19 cellular contexts compared by ENCODE assay signal in genomic region chr10:97757471-97757870, GRCh38. TPM values are rescaled to one million over a fixed set of nuclear protein-coding genes. Genes with fewer than 3 reads are reported as not detected.
DNase-seq lines count a peak whose midpoint lies in the region; ATAC-seq, FAIRE-seq and TF ChIP-seq lines count a peak whose summit lies in the region.
"Had no signal": no experiment of that assay in that cellular context is flagged by ENCODE, and none has a peak within 500 bp of the region (broad histone marks: within the 10 kb centered on the region; RNA-seq: fewer than 3 reads in every experiment).

No MANE protein-coding gene starts in this region.

- no peaks in the 10 kb centered on the region for H3K79me2 ChIP-seq in GM12878 (ENCODE audit: control insufficient read depth, insufficient read depth, low read length)

- no peak overlapping the region for H3K4me2 ChIP-seq in GM12878 (ENCODE audit: control insufficient read depth, insufficient read depth)

- no peak for FAIRE-seq in GM12878 (lab: Jason Lieb, UNC)
- no peak for FAIRE-seq in kidney (lab: Jason Lieb, UNC)
- no peak for FAIRE-seq in HTR-8/SVneo (lab: Jason Lieb, UNC)
- FAIRE-seq: A204.1, D721Med, H1 had no signal

- no peaks in the 10 kb centered on the region for H3K4me1 ChIP-seq in right cardiac atrium (ENCODE audit: control insufficient read depth, insufficient read depth, low read length)
- no peaks in the 10 kb centered on the region for H3K4me1 ChIP-seq in GM12878 (ENCODE audit: control insufficient read depth, insufficient read depth, low read length)
- no peaks in the 10 kb centered on the region for H3K4me1 ChIP-seq in kidney (ENCODE audit: control insufficient read depth in 1 of 2, insufficient read depth in 1 of 2, low read depth in 1 of 2, low read length in 2 of 2)
- H3K4me1 ChIP-seq: Caco-2, HAP-1 had no signal

- SMC1A ChIA-PET in GM12878 (lab: Charles Lee; ENCODE audit: uncharacterized antibody, unreplicated experiment), result no interaction called here

- peaks cover 26 to 40% of the 10 kb centered on the region in 2 experiments for H3K36me3 ChIP-seq in GM12878 (ENCODE audit: control insufficient read depth in 2 of 2, insufficient read depth in 2 of 2, low read length in 1 of 2)
- H3K36me3 ChIP-seq in kidney (ENCODE audit: control insufficient read depth in 1 of 2, insufficient read depth in 2 of 2, low read length in 2 of 2), result peaks cover 25 to 56% of the 10 kb centered on the region in 2 donors

- H4K20me1 ChIP-seq in GM12878 (ENCODE audit: control insufficient read depth, insufficient read depth), result no peaks in the 10 kb centered on the region; the same call in 1 of the 2 replicates

- H3K9ac ChIP-seq in GM12878 (ENCODE audit: control insufficient read depth, insufficient read depth, low read length) (no peak overlapping the region), kidney (ENCODE audit: low read length in 2 of 2) (no peak overlapping the region)

- in situ Hi-C loops in GM12878 (cut with MboI), result no loop called here

- CTCF ChIA-PET in GM12878 (lab: Yijun Ruan, JAX), result no interaction called here

- H3K27ac ChIP-seq in right cardiac atrium (ENCODE audit: low read length) (no peak overlapping the region), GM12878 (ENCODE audit: control insufficient read depth, insufficient read depth) (no peak overlapping the region), kidney (ENCODE audit: low read depth in 2 of 2, low read length in 2 of 2) (no peak overlapping the region)
- H3K27ac ChIP-seq: C4-2B had no signal

- TF ChIP-seq CTCF in GM12878 (IDR thresholded peaks at IDR 0.05 in 2 of 3, conservative IDR thresholded peaks at IDR 0.05 in 1 of 3; ENCODE audit: control insufficient read depth in 2 of 3, extremely low read depth in 1 of 3, insufficient read depth in 1 of 3, low read depth in 3 of 3, low read length in 3 of 3) (no peak), kidney (IDR thresholded peaks at IDR 0.05; ENCODE audit: borderline replicate concordance, extremely low read depth, insufficient read depth) (no peak)

- H3K27me3 ChIP-seq in right cardiac atrium (ENCODE audit: control insufficient read depth, insufficient read depth) (no peaks in the 10 kb centered on the region), GM12878 (replicated peaks in 1 of 2; ENCODE audit: control insufficient read depth in 2 of 2, insufficient read depth in 2 of 2, low read length in 1 of 2) (no peaks in the 10 kb centered on the region)

- TF ChIP-seq EP300 in GM12878 (IDR thresholded peaks at IDR 0.05; ENCODE audit: borderline replicate concordance in 1 of 2, control insufficient read depth in 1 of 2, low read depth in 2 of 2, low read length in 2 of 2), result no peak

- no peak for ATAC-seq in Right ventricle myocardium inferior
- no peak for ATAC-seq in right cardiac atrium
- no peak for ATAC-seq in GM12878

- POLR2A ChIA-PET in GM12878 (lab: Charles Lee), result interaction anchor here (0.7 kb wide), 1 partner anchor 445 kb away, joined by 6 read pairs; no protein-coding TSS in a partner anchor

- DNase-seq in Right ventricle myocardium inferior (ENCODE audit: missing footprints) (peak; percentile 18), right cardiac atrium (no peak), GM12878 (ENCODE audit: low read depth, low spot score) (no peak), kidney (peak; percentile 33), HPDE6-E6E7 (ENCODE audit: extremely low spot score) (no peak), DMS79 treated with DMSO at 0.1 percent for 48 hours (lab: John Stamatoyannopoulos, UW) (no peak), HTR-8/SVneo (ENCODE audit: insufficient read length, low spot score) (no peak)
- DNase-seq: ACHN; AML-193; CD4-positive, alpha-beta T cell; GF-D8 had no signal

- no peak overlapping the region for H2AFZ ChIP-seq in GM12878 (ENCODE audit: control insufficient read depth, low read depth, low read length)

- RAD21 ChIA-PET in GM12878 (lab: Charles Lee; ENCODE audit: unreplicated experiment), result no interaction called here

- TF ChIP-seq RAD21 in GM12878 (IDR thresholded peaks at IDR 0.05; ENCODE audit: insufficient read depth, low read depth, low read length), result no peak

- H3K9me3 ChIP-seq in right cardiac atrium (ENCODE audit: control insufficient read depth, low read length), result no peaks in the 10 kb centered on the region
- H3K9me3 ChIP-seq in GM12878 (replicated peaks; ENCODE audit: control insufficient read depth, insufficient read depth, low read length), result no peaks in the 10 kb centered on the region
- H3K9me3 ChIP-seq in kidney (ENCODE audit: control insufficient read depth in 1 of 2, low read length in 2 of 2), result no peaks in the 10 kb centered on the region
- H3K9me3 ChIP-seq: Caco-2, HAP-1 had no signal

- 82% methylated on average over 6 of the region's 6 CpGs for WGBS in right cardiac atrium
- WGBS in GM12878 (ENCODE audit: insufficient coverage, insufficient replicate concordance, low lambda C conversion rate, missing lambda C conversion rate), result 84% methylated on average over 6 of the region's 6 CpGs

- intact Hi-C loops in Right ventricle myocardium inferior (cut with DNase I), result no loop called here
- intact Hi-C loops in right cardiac atrium (cut with DNase I), result loop anchor here in 3 of 4 donors (5.0 to 10.0 kb wide), 3 partner anchors 107 to 287 kb away; no protein-coding TSS in a partner anchor
- intact Hi-C loops in GM12878 (cut with micrococcal nuclease; ENCODE audit: unreplicated experiment), result no loop called here
- intact Hi-C loops in kidney (cut with DNase I), result no loop called here

- 0 out of 2 replicates have a peak, but pooled peaks have one; percentile 8 for TF ChIP-seq POLR2A in GM12878 (IDR thresholded peaks at IDR 0.05; ENCODE audit: low read depth, low read length)

- H3K4me3 ChIP-seq in right cardiac atrium (ENCODE audit: low read length) (no peak overlapping the region), GM12878 (no peak overlapping the region), kidney (ENCODE audit: low read length in 2 of 2) (no peak overlapping the region)
- H3K4me3 ChIP-seq: HAP-1 had no signal

- BruUV-seq in GM12878 (replicated peaks; lab: Mats Ljungman, UMichigan), result no TSS peak

RNA-seq across cellular contexts. Expression of gene SFRP5, which starts 14.3 kb away (rescaled TPM):
- total RNA-seq in Right ventricle myocardium inferior (2.5 TPM), right cardiac atrium (100 to 1,000 TPM; 110 to 191 (median 168) TPM), GM12878 (2014; rRNA removed) (not detected in 2 replicates), GM12878 (2014; rRNA removed; fragmentation: Illumina TruSeq; extraction: Trizol) (not detected in 2 replicates), GM12878 (2021) (0.11 TPM in 1 of 2 replicates, not detected in the other), kidney (0.31 TPM)
- polyA plus RNA-seq in right cardiac atrium (110 TPM), GM12878 (2011; rRNA removed) (not detected in 2 replicates), GM12878 (2014; fragmentation: Illumina TruSeq; extraction: Trizol) (not detected in 2 replicates), GM12878 (2014; fragmentation: Nextera tagmentation; extraction: Ambion mirVana) (not detected), GM12878 (2014; rRNA removed) (not detected in 2 replicates), GM12878 (2016; fragmentation: Nextera tagmentation; extraction: Ambion mirVana) (not detected), kidney (ENCODE audit: insufficient read depth, low read depth, low replicate concordance) (0.22 TPM)
- total RNA-seq in GM12878 (2013; cell fraction: nucleolus; rRNA removed), result not detected in 2 replicates
- polyA plus RNA-seq in GM12878 (2011; ENCODE audit: low read depth), result not detected
- polyA plus RNA-seq in GM12878 (2011; cell fraction: cytosol; rRNA removed), result not detected in 2 replicates
- polyA plus RNA-seq in GM12878 (2011; cell fraction: nucleus; rRNA removed), result not detected in 2 replicates
- polyA plus RNA-seq in GM12878 (2012), result not detected in 2 replicates
- not detected in 2 replicates for polyA minus RNA-seq in GM12878 (2011; rRNA and poly(A)+ RNA removed)
- polyA minus RNA-seq in GM12878 (2011; cell fraction: cytosol; rRNA and poly(A)+ RNA removed), result not detected in 2 replicates
- not detected in 2 replicates for polyA minus RNA-seq in GM12878 (2011; cell fraction: nucleus; rRNA and poly(A)+ RNA removed)
- total RNA-seq: CD4-positive, alpha-beta T cell; HT-29 had no signal
- polyA plus RNA-seq: BJ had no signal

RNA-seq across cellular contexts. Expression of gene ZFYVE27, which starts 20.5 kb away (rescaled TPM):
- total RNA-seq in Right ventricle myocardium inferior, result 11.7 TPM
- total RNA-seq in right cardiac atrium, result 10 to 100 TPM; 14.8 to 20.6 (median 17.7) TPM
- 16.0 TPM for polyA plus RNA-seq in right cardiac atrium
- 105 and 111 TPM in 2 replicates for total RNA-seq in GM12878 (2013; cell fraction: nucleolus; rRNA removed)
- 25.7 and 28.9 TPM in 2 replicates for total RNA-seq in GM12878 (2014; rRNA removed)
- 14.5 and 16.4 TPM in 2 replicates for total RNA-seq in GM12878 (2014; rRNA removed; fragmentation: Illumina TruSeq; extraction: Trizol)
- total RNA-seq in GM12878 (2021), result 23.7 and 25.3 TPM in 2 replicates
- polyA plus RNA-seq in GM12878 (2011; ENCODE audit: low read depth), result 10.4 TPM
- polyA plus RNA-seq in GM12878 (2011; rRNA removed), result 20.3 and 28.2 TPM in 2 replicates
- 26.9 and 33.5 TPM in 2 replicates for polyA plus RNA-seq in GM12878 (2011; cell fraction: cytosol; rRNA removed)
- polyA plus RNA-seq in GM12878 (2011; cell fraction: nucleus; rRNA removed), result 117 TPM in 2 replicates
- 18.7 and 19.2 TPM in 2 replicates for polyA plus RNA-seq in GM12878 (2012)
- polyA plus RNA-seq in GM12878 (2014; fragmentation: Illumina TruSeq; extraction: Trizol), result 11.1 and 16.6 TPM in 2 replicates
- polyA plus RNA-seq in GM12878 (2014; fragmentation: Nextera tagmentation; extraction: Ambion mirVana), result 1 to 10 TPM; 1.1 to 1.3 TPM
- polyA plus RNA-seq in GM12878 (2014; rRNA removed), result 26.2 and 26.3 TPM in 2 replicates
- 10 to 100 TPM; 20.8 to 22.1 TPM for polyA plus RNA-seq in GM12878 (2016; fragmentation: Nextera tagmentation; extraction: Ambion mirVana)
- 21.9 and 42.0 TPM in 2 replicates for polyA minus RNA-seq in GM12878 (2011; rRNA and poly(A)+ RNA removed)
- polyA minus RNA-seq in GM12878 (2011; cell fraction: cytosol; rRNA and poly(A)+ RNA removed), result 7.0 and 12.7 TPM in 2 replicates
- polyA minus RNA-seq in GM12878 (2011; cell fraction: nucleus; rRNA and poly(A)+ RNA removed), result 46.1 and 55.0 TPM in 2 replicates
- 34.4 TPM for total RNA-seq in kidney
- polyA plus RNA-seq in kidney (ENCODE audit: insufficient read depth, low read depth, low replicate concordance), result 23.3 TPM

RNA-seq across cellular contexts. Expression of gene MARVELD1, which starts 43.9 kb away (rescaled TPM):
- 8.9 TPM for total RNA-seq in Right ventricle myocardium inferior
- total RNA-seq in right cardiac atrium, result 10 to 100 TPM; 17.3 to 27.8 (median 21.6) TPM
- polyA plus RNA-seq in right cardiac atrium, result 10.6 TPM
- 4.2 and 6.0 TPM in 2 replicates for total RNA-seq in GM12878 (2013; cell fraction: nucleolus; rRNA removed)
- total RNA-seq in GM12878 (2014; rRNA removed), result 2.8 TPM in 2 replicates
- total RNA-seq in GM12878 (2014; rRNA removed; fragmentation: Illumina TruSeq; extraction: Trizol), result 2.6 and 3.5 TPM in 2 replicates
- 7.4 and 8.4 TPM in 2 replicates for total RNA-seq in GM12878 (2021)
- polyA plus RNA-seq in GM12878 (2011; ENCODE audit: low read depth), result 1.2 TPM
- polyA plus RNA-seq in GM12878 (2011; rRNA removed), result 0.32 and 0.54 TPM in 2 replicates
- polyA plus RNA-seq in GM12878 (2011; cell fraction: cytosol; rRNA removed), result 0.50 and 0.79 TPM in 2 replicates
- polyA plus RNA-seq in GM12878 (2011; cell fraction: nucleus; rRNA removed), result 1.3 and 1.5 TPM in 2 replicates
- 1.5 and 2.2 TPM in 2 replicates for polyA plus RNA-seq in GM12878 (2012)
- polyA plus RNA-seq in GM12878 (2014; fragmentation: Illumina TruSeq; extraction: Trizol), result 8.1 and 10.0 TPM in 2 replicates
- polyA plus RNA-seq in GM12878 (2014; fragmentation: Nextera tagmentation; extraction: Ambion mirVana), result 1 to 10 TPM; 2.8 TPM
- 6.0 and 7.0 TPM in 2 replicates for polyA plus RNA-seq in GM12878 (2014; rRNA removed)
- 1 to 10 TPM; 2.7 to 3.6 TPM for polyA plus RNA-seq in GM12878 (2016; fragmentation: Nextera tagmentation; extraction: Ambion mirVana)
- polyA minus RNA-seq in GM12878 (2011; rRNA and poly(A)+ RNA removed), result 0.15 and 0.21 TPM in 2 replicates
- 0.40 and 0.73 TPM in 2 replicates for polyA minus RNA-seq in GM12878 (2011; cell fraction: cytosol; rRNA and poly(A)+ RNA removed)
- polyA minus RNA-seq in GM12878 (2011; cell fraction: nucleus; rRNA and poly(A)+ RNA removed), result 0.38 and 0.48 TPM in 2 replicates
- 43.2 TPM for total RNA-seq in kidney
- 8.3 TPM for polyA plus RNA-seq in kidney (ENCODE audit: insufficient read depth, low read depth, low replicate concordance)

Comparison
In these comparisons a context has a peak if more than half of its experiments do, and no peak if none do; other contexts are left out.
1. DNase-seq: peak in Right ventricle myocardium inferior (single experiment) and kidney (single experiment); none in right cardiac atrium (0 of 3), GM12878 (single experiment), HPDE6-E6E7 (single experiment), DMS79 treated with DMSO at 0.1 percent for 48 hours (single experiment) and HTR-8/SVneo (single experiment).
2. RNA of gene SFRP5, which starts 14.3 kb away (total RNA-seq): 110 to 191 TPM in right cardiac atrium; 2.5 TPM in Right ventricle myocardium inferior (single experiment), 0.31 TPM in kidney (single experiment) and 0.11 TPM in GM12878; every median in the first group is over 10 times any median in the second.
3. intact Hi-C loops: an anchor here in right cardiac atrium (5.0 to 10.0 kb wide); none called in Right ventricle myocardium inferior, GM12878 and kidney.